ENCODE assay signal across 14 cellular contexts in genomic region chr3:169404491-169404890, GRCh38.
"Had no signal": no experiment of that assay in that cellular context is flagged by ENCODE, and none has a peak within 500 bp of the region (broad histone marks: within the 10 kb centered on the region; RNA-seq: fewer than 3 reads in every experiment).

No MANE protein-coding gene starts in this region.

- H3K27me3 ChIP-seq: thyroid gland, uterus had no signal

- H3K27me3 Mint-ChIP-seq: activated naive CD8-positive, alpha-beta T cell treated with anti-CD3 and anti-CD28 coated beads, Interleukin-2, amount 10 ng/mL, durations not matched to agents 7 days and 5 days had no signal

- ATAC-seq: activated CD8-positive, alpha-beta T cell treated with anti-CD3 and anti-CD28 coated beads, Interleukin-2, amount 10 ng/mL, durations not matched to agents 7 days and 5 days; left colon; mucosa of descending colon; naive thymus-derived CD8-positive, alpha-beta T cell had no signal

- H3K36me3 Mint-ChIP-seq: activated naive CD8-positive, alpha-beta T cell treated with anti-CD3 and anti-CD28 coated beads, Interleukin-2, amount 10 ng/mL, durations not matched to agents 7 days and 5 days; immature natural killer cell; naive thymus-derived CD8-positive, alpha-beta T cell had no signal

- H3K4me3 Mint-ChIP-seq: activated CD8-positive, alpha-beta T cell treated with anti-CD3 and anti-CD28 coated beads, Interleukin-2, amount 10 ng/mL, durations not matched to agents 7 days and 5 days; activated naive CD8-positive, alpha-beta T cell treated with anti-CD3 and anti-CD28 coated beads, Interleukin-2, amount 10 ng/mL, durations not matched to agents 7 days and 5 days; immature natural killer cell; naive thymus-derived CD8-positive, alpha-beta T cell had no signal

- H3K27ac ChIP-seq: thyroid gland, uterus had no signal

- DNase-seq: activated CD8-positive, alpha-beta memory T cell treated with anti-CD3 and anti-CD28 coated beads, Interleukin-2, amount 50 U/mL, for 48 hours; activated CD8-positive, alpha-beta T cell treated with anti-CD3 and anti-CD28 coated beads, Interleukin-2, amount 10 ng/mL, durations not matched to agents 7 days and 5 days; activated naive CD8-positive, alpha-beta T cell treated with anti-CD3 and anti-CD28 coated beads, Interleukin-2, amount 10 ng/mL, durations not matched to agents 7 days and 5 days; central memory CD4-positive, alpha-beta T cell; hypothalamus; immature natural killer cell; left colon; mucosa of descending colon; naive thymus-derived CD8-positive, alpha-beta T cell; occipital lobe; stimulated activated CD4-positive, alpha-beta T cell treated with anti-CD3 and anti-CD28 coated beads, Interleukin-15, amount 100 ng/mL, for 24 hours; stimulated activated CD4-positive, alpha-beta T cell treated with anti-CD3 and anti-CD28 coated beads, Interleukin-4, amount 100 ng/mL, for 4 hours; thyroid gland; uterus had no signal

- H3K4me1 Mint-ChIP-seq: activated naive CD8-positive, alpha-beta T cell treated with anti-CD3 and anti-CD28 coated beads, Interleukin-2, amount 10 ng/mL, durations not matched to agents 7 days and 5 days; immature natural killer cell; naive thymus-derived CD8-positive, alpha-beta T cell had no signal

- H3K27ac Mint-ChIP-seq: activated CD8-positive, alpha-beta T cell treated with anti-CD3 and anti-CD28 coated beads, Interleukin-2, amount 10 ng/mL, durations not matched to agents 7 days and 5 days; activated naive CD8-positive, alpha-beta T cell treated with anti-CD3 and anti-CD28 coated beads, Interleukin-2, amount 10 ng/mL, durations not matched to agents 7 days and 5 days; immature natural killer cell; naive thymus-derived CD8-positive, alpha-beta T cell had no signal

- H3K36me3 ChIP-seq: thyroid gland, uterus had no signal

- H3K4me3 ChIP-seq: mucosa of descending colon, thyroid gland, uterus had no signal

- H3K9me3 Mint-ChIP-seq: activated naive CD8-positive, alpha-beta T cell treated with anti-CD3 and anti-CD28 coated beads, Interleukin-2, amount 10 ng/mL, durations not matched to agents 7 days and 5 days; naive thymus-derived CD8-positive, alpha-beta T cell had no signal

- H3K4me1 ChIP-seq: uterus had no signal

- H3K9me3 ChIP-seq: mucosa of descending colon, thyroid gland, uterus had no signal
